Comparison of ENCODE assay signal across 1 cellular context in the genomic region with DNA sequence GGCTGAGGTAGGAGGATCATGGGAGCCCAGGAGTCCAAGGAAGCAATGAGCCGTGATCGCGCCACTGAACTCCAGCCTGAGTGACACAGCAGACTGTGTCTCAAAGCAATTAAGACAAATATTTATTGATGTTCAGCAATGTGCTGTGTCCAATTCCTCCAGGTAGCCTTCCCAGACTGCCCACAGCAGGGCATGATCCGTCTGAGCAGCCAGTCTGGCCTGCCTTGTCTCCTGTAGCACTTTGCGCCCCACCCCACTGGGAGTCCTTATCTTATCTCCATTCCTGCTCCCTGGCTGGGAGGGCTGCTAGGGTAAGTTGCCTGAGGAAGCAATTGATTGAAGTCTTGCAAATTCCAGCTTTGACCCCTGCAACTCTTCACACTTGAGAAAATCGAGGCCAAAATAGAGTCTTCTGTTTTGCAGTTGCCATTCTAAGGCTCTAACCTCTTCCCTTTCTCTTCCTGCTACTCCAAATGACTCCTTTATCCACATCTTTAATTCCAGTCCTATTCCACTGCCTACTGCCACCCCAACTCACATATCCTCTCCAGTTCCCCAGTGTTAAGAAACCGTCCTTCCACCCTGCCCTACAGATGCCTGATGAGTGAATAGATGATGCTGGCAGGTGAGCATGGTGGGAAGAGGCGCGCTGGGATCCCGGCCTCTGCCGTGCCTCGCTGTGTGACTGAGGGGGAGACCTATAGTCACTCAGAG.
A peak's percentile ranks its signal among the peaks of the same experiment; 100 is the strongest.
TF ChIP-seq lines count a peak whose summit lies in the region.

No MANE protein-coding gene starts in this region.

TF ChIP-seq in K562, 482 proteins besides CTCF, POLR2A, EP300 and RAD21 (continued from another document):
- TF ChIP-seq, protein P1, sequence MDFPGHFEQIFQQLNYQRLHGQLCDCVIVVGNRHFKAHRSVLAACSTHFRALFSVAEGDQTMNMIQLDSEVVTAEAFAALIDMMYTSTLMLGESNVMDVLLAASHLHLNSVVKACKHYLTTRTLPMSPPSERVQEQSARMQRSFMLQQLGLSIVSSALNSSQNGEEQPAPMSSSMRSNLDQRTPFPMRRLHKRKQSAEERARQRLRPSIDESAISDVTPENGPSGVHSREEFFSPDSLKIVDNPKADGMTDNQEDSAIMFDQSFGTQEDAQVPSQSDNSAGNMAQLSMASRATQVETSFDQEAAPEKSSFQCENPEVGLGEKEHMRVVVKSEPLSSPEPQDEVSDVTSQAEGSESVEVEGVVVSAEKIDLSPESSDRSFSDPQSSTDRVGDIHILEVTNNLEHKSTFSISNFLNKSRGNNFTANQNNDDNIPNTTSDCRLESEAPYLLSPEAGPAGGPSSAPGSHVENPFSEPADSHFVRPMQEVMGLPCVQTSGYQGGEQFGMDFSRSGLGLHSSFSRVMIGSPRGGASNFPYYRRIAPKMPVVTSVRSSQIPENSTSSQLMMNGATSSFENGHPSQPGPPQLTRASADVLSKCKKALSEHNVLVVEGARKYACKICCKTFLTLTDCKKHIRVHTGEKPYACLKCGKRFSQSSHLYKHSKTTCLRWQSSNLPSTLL (IDR thresholded peaks at IDR 0.05) = no peak
- TF ChIP-seq ZBTB8A (IDR thresholded peaks at IDR 0.05; ENCODE audit: partially characterized antibody) (no peak), SMARCA4 (IDR thresholded peaks at IDR 0.05) (peak; percentile 67), HDAC2 (IDR thresholded peaks at IDR 0.05) (peak; percentile 35; the same call in 1 of the 2 replicates), DPF2 (IDR thresholded peaks at IDR 0.05) (peak; percentile 77), SETDB1 (IDR thresholded peaks at IDR 0.05; ENCODE audit: low read length) (no peak)
- TF ChIP-seq, protein P2, sequence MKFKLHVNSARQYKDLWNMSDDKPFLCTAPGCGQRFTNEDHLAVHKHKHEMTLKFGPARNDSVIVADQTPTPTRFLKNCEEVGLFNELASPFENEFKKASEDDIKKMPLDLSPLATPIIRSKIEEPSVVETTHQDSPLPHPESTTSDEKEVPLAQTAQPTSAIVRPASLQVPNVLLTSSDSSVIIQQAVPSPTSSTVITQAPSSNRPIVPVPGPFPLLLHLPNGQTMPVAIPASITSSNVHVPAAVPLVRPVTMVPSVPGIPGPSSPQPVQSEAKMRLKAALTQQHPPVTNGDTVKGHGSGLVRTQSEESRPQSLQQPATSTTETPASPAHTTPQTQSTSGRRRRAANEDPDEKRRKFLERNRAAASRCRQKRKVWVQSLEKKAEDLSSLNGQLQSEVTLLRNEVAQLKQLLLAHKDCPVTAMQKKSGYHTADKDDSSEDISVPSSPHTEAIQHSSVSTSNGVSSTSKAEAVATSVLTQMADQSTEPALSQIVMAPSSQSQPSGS (CRISPR knock-in tag; IDR thresholded peaks at IDR 0.05) = no peak
- TF ChIP-seq, protein P3, sequence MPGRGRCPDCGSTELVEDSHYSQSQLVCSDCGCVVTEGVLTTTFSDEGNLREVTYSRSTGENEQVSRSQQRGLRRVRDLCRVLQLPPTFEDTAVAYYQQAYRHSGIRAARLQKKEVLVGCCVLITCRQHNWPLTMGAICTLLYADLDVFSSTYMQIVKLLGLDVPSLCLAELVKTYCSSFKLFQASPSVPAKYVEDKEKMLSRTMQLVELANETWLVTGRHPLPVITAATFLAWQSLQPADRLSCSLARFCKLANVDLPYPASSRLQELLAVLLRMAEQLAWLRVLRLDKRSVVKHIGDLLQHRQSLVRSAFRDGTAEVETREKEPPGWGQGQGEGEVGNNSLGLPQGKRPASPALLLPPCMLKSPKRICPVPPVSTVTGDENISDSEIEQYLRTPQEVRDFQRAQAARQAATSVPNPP (IDR thresholded peaks at IDR 0.05; ENCODE audit: borderline replicate concordance, insufficient read depth, insufficient read length) = no peak
TF ChIP-seq in K562: peak in this region for 31.
